Comparison of ENCODE assay signal across 25 cellular contexts in genomic region chr14:36177489-36177888, GRCh38. TPM values are rescaled to one million over a fixed set of nuclear protein-coding genes. Genes with fewer than 3 reads are reported as not detected.
"Had no signal": no experiment of that assay in that cellular context is flagged by ENCODE, and none has a peak within 500 bp of the region (broad histone marks: within the 10 kb centered on the region; RNA-seq: fewer than 3 reads in every experiment).

No MANE protein-coding gene starts in this region.

- FAIRE-seq: HepG2 had no signal

- H3K4me3 ChIP-seq: MG63 had no signal

- ATAC-seq: HepG2, Panc1, PC-3, SK-N-SH treated with all-trans-retinoic acid at 6 μM for 48 hours had no signal

- H3K27ac ChIP-seq: RWPE1 had no signal

- H3K36me3 ChIP-seq: MG63 had no signal

- DNase-seq: IMR-90, Karpas-422, KG1, MG63, NCI-H1092 treated with DMSO at 0.1 percent for 48 hours, NCI-H1436, NCI-H187, NCI-H2029, NCI-H2081 treated with DMSO at 0.1 percent for 48 hours, NCI-H2171, NCI-H226, NCI-H446, NCI-H510A, NCI-H524 treated with DMSO at 0.1 percent for 48 hours, NCI-H69, NCI-H774, PC-3, SHP77 had no signal

- H3K27me3 ChIP-seq: MG63 had no signal

RNA-seq across cellular contexts. Expression of gene PTCSC3, which starts 1.0 kb away (rescaled TPM):
- total RNA-seq: HepG2, HT1080, IMR-90, OCI-LY7, PC-3, SK-MEL-5 had no signal
- polyA plus RNA-seq: HepG2, IMR-90 had no signal
